Comparison of ENCODE assay signal across 22 cellular contexts in the genomic region with DNA sequence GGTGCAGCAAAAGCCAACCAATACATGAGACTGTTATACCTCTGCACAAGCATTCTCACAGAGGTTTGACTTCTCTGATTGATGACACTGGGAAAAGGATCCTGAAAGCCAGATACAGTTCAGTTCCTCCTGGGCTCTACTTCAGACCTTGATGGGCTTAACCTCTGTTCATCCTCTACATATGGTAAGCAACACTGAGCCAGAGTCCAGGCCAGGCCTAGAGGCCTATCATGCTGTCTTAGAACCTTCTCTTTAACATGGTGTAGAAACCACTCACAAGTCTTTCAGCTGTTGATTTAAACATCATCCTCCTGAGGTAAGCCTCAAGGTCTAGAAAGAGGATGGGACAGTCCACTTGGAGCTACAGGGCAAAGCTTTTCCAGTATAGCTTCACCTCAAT.
"Had no signal": no experiment of that assay in that cellular context is flagged by ENCODE, and none has a peak within 500 bp of the region (broad histone marks: within the 10 kb centered on the region; RNA-seq: fewer than 3 reads in every experiment).

No MANE protein-coding gene starts in this region.

- DNase-seq: KBM-7, MG63, NCI-H1092, NCI-H1105 treated with DMSO at 0.1 percent for 48 hours, NCI-H1417 treated with DMSO at 0.1 percent for 48 hours, NCI-H146, NCI-H1694 treated with DMSO at 0.1 percent for 48 hours, NCI-H1930, NCI-H2081 treated with DMSO at 0.1 percent for 48 hours, NCI-H2171, NCI-H226, NCI-H446, NCI-H510A, NCI-H524 treated with DMSO at 0.1 percent for 48 hours, NCI-H69, NCI-H774, SHP77 treated with DMSO at 0.1 percent for 48 hours, SJCRH30, T-helper 1 cell had no signal

- H3K27me3 ChIP-seq: MG63, SJCRH30 had no signal

- H3K4me3 ChIP-seq: MG63, SJCRH30 had no signal

- H3K9me3 ChIP-seq: MG63, SJCRH30 had no signal

- ATAC-seq: HepG2, Right ventricle myocardium inferior, SK-N-SH treated with all-trans-retinoic acid at 6 μM for 48 hours had no signal

- H3K4me1 ChIP-seq: SJCRH30 had no signal

- H3K27ac ChIP-seq: SJCRH30 had no signal
